ENCODE assay signal across 8 cellular contexts in the genomic region with DNA sequence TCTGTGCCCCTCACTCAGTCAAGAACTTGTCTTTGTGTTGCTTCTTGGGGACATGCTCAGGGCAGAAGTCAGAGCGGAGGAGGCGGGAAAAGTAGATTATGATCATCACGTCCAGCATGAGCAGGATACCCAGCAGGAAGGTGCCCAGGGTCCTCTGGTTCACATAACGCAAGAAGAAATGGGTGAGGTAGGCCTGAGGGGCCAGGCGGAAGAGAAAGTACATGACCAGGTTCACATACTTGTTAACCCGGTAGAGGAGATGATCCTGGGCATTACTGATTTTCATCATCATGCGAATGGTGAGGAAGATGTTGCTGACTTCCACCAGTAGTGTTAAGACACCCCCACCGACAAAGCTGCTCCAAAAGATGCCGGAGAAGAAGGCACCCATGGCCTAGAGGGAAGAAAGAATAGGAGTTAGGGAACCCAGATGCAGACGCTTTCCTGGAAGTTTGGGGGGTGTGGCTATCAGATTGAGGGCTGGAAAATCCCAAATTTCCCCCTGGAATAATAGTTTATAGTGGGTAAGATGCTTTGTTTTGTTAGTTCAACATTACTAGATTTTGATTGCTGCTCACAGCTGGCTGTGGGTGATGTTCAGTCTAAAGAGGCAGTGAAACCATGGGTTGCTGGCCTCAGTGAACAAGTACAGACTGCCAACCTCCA. TPM values are rescaled to one million over a fixed set of nuclear protein-coding genes. Genes with fewer than 3 reads are reported as not detected.
DNase-seq lines count a peak whose midpoint lies in the region; ATAC-seq and TF ChIP-seq lines count a peak whose summit lies in the region.

No MANE protein-coding gene starts in this region.

- CTCF ChIA-PET in activated CD8-positive, alpha-beta T cell treated with anti-CD3 and anti-CD28 coated beads for 36 hours (lab: Charles Lee) = interaction anchor here (4.7 to 13.9 kb wide), 3 partner anchors 22 to 79 kb away, joined by 34 to 609 read pairs (median 99); partner anchors contain the start of genes BLTP2 and TRAF4

- H3K4me3 ChIP-seq in iPS-11a (ENCODE audit: low read depth, low read length) = peak overlapping the region; percentile 74
- no peak overlapping the region for H3K4me3 ChIP-seq in gastroesophageal sphincter
- no peak overlapping the region for H3K4me3 ChIP-seq in ovary

- no peaks in the 10 kb centered on the region for H3K9me3 ChIP-seq in gastroesophageal sphincter
- no peaks in the 10 kb centered on the region for H3K9me3 ChIP-seq in ovary

- no peaks in the 10 kb centered on the region for H3K9me3 Mint-ChIP-seq in activated CD8-positive, alpha-beta T cell treated with anti-CD3 and anti-CD28 coated beads for 36 hours

- H3K36me3 ChIP-seq in gastroesophageal sphincter = peaks cover 0 to 39% of the 10 kb centered on the region in 2 donors
- H3K36me3 ChIP-seq in ovary = no peaks in the 10 kb centered on the region

- WGBS in gastroesophageal sphincter (ENCODE audit: low coverage in 1 of 2), 2 donors = 53 to 62% methylated on average over 7 to 8 of the region's 10 CpGs
- 68 to 78% (median 73%) methylated on average over 10 of the region's 10 CpGs for WGBS in ovary, 3 donors

- peaks cover 60% of the 10 kb centered on the region for H3K36me3 Mint-ChIP-seq in activated CD8-positive, alpha-beta T cell treated with anti-CD3 and anti-CD28 coated beads for 36 hours (ENCODE audit: low read depth)

- no peaks in the 10 kb centered on the region for H3K27me3 ChIP-seq in gastroesophageal sphincter
- H3K27me3 ChIP-seq in ovary = no peaks in the 10 kb centered on the region

- ATAC-seq in activated CD8-positive, alpha-beta T cell treated with anti-CD3 and anti-CD28 coated beads for 36 hours = no peak
- no peak for ATAC-seq in HG02678 (IDR thresholded peaks at IDR 0.05; ENCODE audit: unreplicated experiment)
- no peak for ATAC-seq in gastroesophageal sphincter

- DNase-seq in stimulated activated CD4-positive, alpha-beta T cell treated with anti-CD3 and anti-CD28 coated beads, Interleukin-1b, Interleukin-23, amount 100 ng/mL, for 48 hours = peak; percentile 26
- DNase-seq in stimulated activated CD4-positive, alpha-beta T cell treated with anti-CD3 and anti-CD28 coated beads, Interleukin-4, amount 100 ng/mL, for 4 hours = no peak
- peak; percentile 35 for DNase-seq in activated CD8-positive, alpha-beta T cell treated with anti-CD3 and anti-CD28 coated beads for 36 hours
- DNase-seq in ecto neural progenitor cell (ENCODE audit: low spot score) (no peak), ovary (no peak)

- peak overlapping the region in 2 of 4 donors; percentile 97 to 100 for H3K27ac ChIP-seq in gastroesophageal sphincter
- no peak overlapping the region for H3K27ac ChIP-seq in ovary

- intact Hi-C loops in activated CD8-positive, alpha-beta T cell treated with anti-CD3 and anti-CD28 coated beads for 36 hours (cut with micrococcal nuclease) = loop anchor here (5.0 kb wide), 3 partner anchors 38 to 178 kb away; partner anchors contain the start of gene DHRS13
- intact Hi-C loops in ovary (cut with DNase I) = loop anchor here in 1 of 4 donors (10.0 kb wide), 1 partner anchor 170 kb away; the partner anchor contains the start of gene FLOT2

- TF ChIP-seq POLR2A in gastroesophageal sphincter (IDR thresholded peaks at IDR 0.05) (no peak), ovary (IDR thresholded peaks at IDR 0.05) (no peak)

- TF ChIP-seq CTCF in activated CD8-positive, alpha-beta T cell treated with anti-CD3 and anti-CD28 coated beads for 36 hours (IDR thresholded peaks at IDR 0.05) = no peak
- TF ChIP-seq CTCF in gastroesophageal sphincter (IDR thresholded peaks at IDR 0.05) = no peak
- TF ChIP-seq CTCF in ovary (IDR thresholded peaks at IDR 0.05) = no peak

- H3K4me1 ChIP-seq in gastroesophageal sphincter (peaks cover 4 to 77% (median 35%) of the 10 kb centered on the region in 3 donors), ovary (ENCODE audit: insufficient read depth) (peaks cover 11% of the 10 kb centered on the region)

- no peaks in the 10 kb centered on the region for H3K27me3 Mint-ChIP-seq in activated CD8-positive, alpha-beta T cell treated with anti-CD3 and anti-CD28 coated beads for 36 hours

- TF ChIP-seq EP300 in gastroesophageal sphincter (IDR thresholded peaks at IDR 0.05) (no peak), ovary (IDR thresholded peaks at IDR 0.05) (no peak)

- POLR2A ChIA-PET in activated CD8-positive, alpha-beta T cell treated with anti-CD3 and anti-CD28 coated beads for 36 hours (lab: Charles Lee) = interaction anchor here (0.6 to 11.5 kb wide), 19 partner anchors 11 to 339 kb away, joined by 3 to 480 read pairs (median 5); partner anchors contain the start of genes BLTP2, DHRS13, FLOT2 and PHF12

- H3K4me1 Mint-ChIP-seq in activated CD8-positive, alpha-beta T cell treated with anti-CD3 and anti-CD28 coated beads for 36 hours (ENCODE audit: low read depth) = peaks cover 35% of the 10 kb centered on the region

- H3K27ac Mint-ChIP-seq in activated CD8-positive, alpha-beta T cell treated with anti-CD3 and anti-CD28 coated beads for 36 hours = peak overlapping the region; percentile 89

- peak overlapping the region; percentile 100 for H3K4me3 Mint-ChIP-seq in activated CD8-positive, alpha-beta T cell treated with anti-CD3 and anti-CD28 coated beads for 36 hours

RNA-seq across cellular contexts. Expression of gene TLCD1, which starts 1.4 kb away (rescaled TPM):
- 1 to 10 TPM; 6.5 to 8.7 TPM for total RNA-seq in activated CD8-positive, alpha-beta T cell treated with anti-CD3 and anti-CD28 coated beads for 36 hours
- total RNA-seq in gastroesophageal sphincter (1 to 10 TPM in 2 of 4 donors, not detected in 2; 1.1 to 2.8 TPM), ovary (1 to 10 TPM in 6 of 7 donors, not detected in 1; 1.3 to 7.0 (median 1.6) TPM)
- 1 to 10 TPM in 1 of 2 donors, under 1 TPM in 1; 0.75 to 5.1 TPM for polyA plus RNA-seq in ovary

RNA-seq across cellular contexts. Expression of gene NEK8, which starts 4.0 kb away (rescaled TPM):
- 1 to 10 TPM; 3.6 to 3.9 TPM for total RNA-seq in activated CD8-positive, alpha-beta T cell treated with anti-CD3 and anti-CD28 coated beads for 36 hours
- total RNA-seq in gastroesophageal sphincter (1 to 10 TPM in 2 of 4 donors, under 1 TPM in 1, not detected in 1; 0.94 to 2.0 (median 1.8) TPM), ovary (1 to 10 TPM; 2.3 to 8.3 (median 3.4) TPM)
- 1 to 10 TPM; 1.9 to 2.2 TPM for polyA plus RNA-seq in ovary

RNA-seq across cellular contexts. Expression of gene RPL23A, which starts 4.8 kb away (rescaled TPM):
- 1,000 to 10,000 TPM; 2,633 to 2,644 TPM for total RNA-seq in activated CD8-positive, alpha-beta T cell treated with anti-CD3 and anti-CD28 coated beads for 36 hours
- total RNA-seq in gastroesophageal sphincter (100 to 1,000 TPM; 317 to 834 (median 683) TPM), ovary (1,000 to 10,000 TPM; 1,369 to 3,979 (median 2,659) TPM)
- polyA plus RNA-seq in ovary = 1,000 to 10,000 TPM; 2,997 to 3,153 TPM

RNA-seq across cellular contexts. Expression of gene RAB34, which starts 7.0 kb away (rescaled TPM):
- 10 to 100 TPM in 1 of 2 experiments, 1 to 10 TPM in 1; 9.8 to 14.4 TPM for total RNA-seq in activated CD8-positive, alpha-beta T cell treated with anti-CD3 and anti-CD28 coated beads for 36 hours
- total RNA-seq in gastroesophageal sphincter (100 to 1,000 TPM; 185 to 219 (median 196) TPM), ovary (100 to 1,000 TPM; 149 to 222 (median 169) TPM)
- polyA plus RNA-seq in ovary = 100 to 1,000 TPM; 196 to 208 TPM

RNA-seq across cellular contexts. Expression of gene PROCA1, which starts 12.9 kb away (rescaled TPM):
- total RNA-seq in activated CD8-positive, alpha-beta T cell treated with anti-CD3 and anti-CD28 coated beads for 36 hours = 1 to 10 TPM; 5.0 to 5.1 TPM
- total RNA-seq in gastroesophageal sphincter = 1 to 10 TPM in 2 of 4 donors, under 1 TPM in 1, not detected in 1; 0.40 to 1.9 (median 1.1) TPM
- total RNA-seq in ovary = 1 to 10 TPM; 4.0 to 6.7 (median 5.0) TPM
- polyA plus RNA-seq in ovary = 1 to 10 TPM; 2.7 to 6.5 TPM

Comparison
In these comparisons a context has a peak if more than half of its experiments do, and no peak if none do; other contexts are left out.
1. DNase-seq: peak in stimulated activated CD4-positive, alpha-beta T cell treated with anti-CD3 and anti-CD28 coated beads, Interleukin-1b, Interleukin-23, amount 100 ng/mL, for 48 hours (single experiment) and activated CD8-positive, alpha-beta T cell treated with anti-CD3 and anti-CD28 coated beads for 36 hours (single experiment); none in stimulated activated CD4-positive, alpha-beta T cell treated with anti-CD3 and anti-CD28 coated beads, Interleukin-4, amount 100 ng/mL, for 4 hours (0 of 2), ecto neural progenitor cell (single experiment) and ovary (0 of 5).